Comparison of ENCODE assay signal across 13 cellular contexts in genomic region chr3:186949281-186949982, GRCh38. TPM values are rescaled to one million over a fixed set of nuclear protein-coding genes. Genes with fewer than 3 reads are reported as not detected.
DNase-seq lines count a peak whose midpoint lies in the region; ATAC-seq and TF ChIP-seq lines count a peak whose summit lies in the region.
"Had no signal": no experiment of that assay in that cellular context is flagged by ENCODE, and none has a peak within 500 bp of the region (broad histone marks: within the 10 kb centered on the region; RNA-seq: fewer than 3 reads in every experiment).

No MANE protein-coding gene starts in this region.

- no peak overlapping the region for H4K8ac ChIP-seq in H9 (replicated peaks; ENCODE audit: insufficient read length, low read depth, low read length)

- CTCF ChIA-PET in WTC11 (lab: Charles Lee) = interaction anchor here (1.5 kb wide), 1 partner anchor 9 kb away, joined by 4 read pairs; no protein-coding TSS in a partner anchor

- no peak overlapping the region for H2BK120ac ChIP-seq in H9 (ENCODE audit: low read depth, low read length, poor library complexity, severe bottlenecking)

- no peak overlapping the region for H3T11ph ChIP-seq in H9 (ENCODE audit: low read length)

- POLR2A ChIA-PET in WTC11 (lab: Charles Lee) = no interaction called here

- H4K91ac ChIP-seq in H9 (ENCODE audit: insufficient read length, low read depth, low read length) = no peak overlapping the region

- no peak overlapping the region for H3K4me3 Mint-ChIP-seq in H9
- H3K4me3 Mint-ChIP-seq in WTC11 = no peak overlapping the region
- no peak overlapping the region for H3K4me3 Mint-ChIP-seq in progenitor cell of endocrine pancreas (ENCODE audit: low read depth)

- peaks cover 78 to 82% (median 78%) of the 10 kb centered on the region in 3 experiments for H3K36me3 Mint-ChIP-seq in H9 (ENCODE audit: insufficient read depth in 1 of 3, low read depth in 3 of 3)
- peaks cover 63% of the 10 kb centered on the region for H3K36me3 Mint-ChIP-seq in WTC11
- H3K36me3 Mint-ChIP-seq in progenitor cell of endocrine pancreas (ENCODE audit: insufficient read depth) = peaks cover 26% of the 10 kb centered on the region

- WGBS in H9 (ENCODE audit: extremely low coverage, insufficient read length, low lambda C conversion rate) = no CpG with 5 or more reads among the region's 7 CpGs

- H3K9ac ChIP-seq in H9 (ENCODE audit: extremely low read depth, insufficient read length, low read length) = no peak overlapping the region

- H3K4me3 ChIP-seq in cardiac muscle cell = no peak overlapping the region
- H3K4me3 ChIP-seq: testis had no signal

- H3K27ac Mint-ChIP-seq in H9 (peak overlapping the region; percentile 68 to 79 (median 76); a peak in 5 of 7 replicates), WTC11 (peak overlapping the region; percentile 22), progenitor cell of endocrine pancreas (peak overlapping the region; percentile 69)

- no peak overlapping the region for H3K23ac ChIP-seq in H9 (ENCODE audit: insufficient read length, low read depth, low read length)

- H3K27ac ChIP-seq in H9 (ENCODE audit: insufficient read length, low read depth, low read length) (no peak overlapping the region), cardiac muscle cell (peak overlapping the region; percentile 97)
- H3K27ac ChIP-seq: testis had no signal

- no peak for TF ChIP-seq CTCF in H9 (conservative IDR thresholded peaks at IDR 0.05)
- TF ChIP-seq CTCF in WTC11 (IDR thresholded peaks at IDR 0.05) = no peak
- TF ChIP-seq CTCF in cardiac muscle cell (IDR thresholded peaks at IDR 0.05; ENCODE audit: low read depth, low read length) = no peak
- TF ChIP-seq CTCF in progenitor cell of endocrine pancreas (IDR thresholded peaks at IDR 0.05; ENCODE audit: unreplicated experiment) = no peak

- H3K14ac ChIP-seq in H9 (ENCODE audit: insufficient read depth, low read length) = no peak overlapping the region

- no peak overlapping the region for H2BK20ac ChIP-seq in H9 (ENCODE audit: low read depth, low read length, poor library complexity, severe bottlenecking)

- DNase-seq in H9 (no peak), WTC11 (ENCODE audit: low spot score) (no peak), cardiac muscle cell (ENCODE audit: low read depth in 1 of 2, low spot score in 1 of 2) (no peak), progenitor cell of endocrine pancreas (ENCODE audit: low spot score, unreplicated experiment) (no peak), mucosa of gallbladder (ENCODE audit: low spot score) (no peak), cerebellar cortex (ENCODE audit: low spot score) (no peak)
- DNase-seq: DMS153; effector memory CD4-positive, alpha-beta T cell; NCI-H187; nucleus accumbens; stimulated activated CD4-positive, alpha-beta T cell treated with anti-CD3 and anti-CD28 coated beads, Interleukin-4, amount 100 ng/mL, for 24 hours; testis had no signal

- peaks cover 4% of the 10 kb centered on the region for H4K20me1 ChIP-seq in H9 (ENCODE audit: control insufficient read depth, insufficient read depth, insufficient read length)

- H3K18ac ChIP-seq in H9 (ENCODE audit: insufficient read length, low read depth, low read length) = no peak overlapping the region

- H3K27me3 ChIP-seq in H9 (ENCODE audit: insufficient read depth, low read length) (no peaks in the 10 kb centered on the region), cardiac muscle cell (no peaks in the 10 kb centered on the region)
- H3K27me3 ChIP-seq: testis had no signal

- H3K27me3 Mint-ChIP-seq in H9 (ENCODE audit: low read depth) = no peaks in the 10 kb centered on the region
- H3K27me3 Mint-ChIP-seq in WTC11 (ENCODE audit: low read depth) = no peaks in the 10 kb centered on the region
- no peaks in the 10 kb centered on the region for H3K27me3 Mint-ChIP-seq in progenitor cell of endocrine pancreas

- H4K5ac ChIP-seq in H9 (ENCODE audit: insufficient read length, low read depth, low read length) = no peak overlapping the region

- H2AFZ ChIP-seq in H9 (ENCODE audit: low read length) = no peak overlapping the region

- ATAC-seq in WTC11 = no peak
- no peak for ATAC-seq in HG02981 (IDR thresholded peaks at IDR 0.05; ENCODE audit: unreplicated experiment)

- H3K9me3 ChIP-seq in H9 (ENCODE audit: control insufficient read depth, low read depth, low read length) = no peaks in the 10 kb centered on the region
- H3K9me3 ChIP-seq in cardiac muscle cell (ENCODE audit: low read depth) = no peaks in the 10 kb centered on the region
- H3K9me3 ChIP-seq: testis had no signal

- no peaks in the 10 kb centered on the region for H3K36me3 ChIP-seq in cardiac muscle cell

- H2BK15ac ChIP-seq in H9 (ENCODE audit: low read depth, low read length) = no peak overlapping the region

- H3K9me3 Mint-ChIP-seq in H9 (peaks cover 0 to 5% of the 10 kb centered on the region in 2 experiments; a peak in 3 of 5 replicates), WTC11 (peaks cover 20% of the 10 kb centered on the region), progenitor cell of endocrine pancreas (ENCODE audit: low read depth) (peaks cover 6% of the 10 kb centered on the region)

- no peak overlapping the region for H2AK5ac ChIP-seq in H9 (ENCODE audit: insufficient read length, low read length)

- H3K79me2 ChIP-seq in H9 (ENCODE audit: insufficient read depth, low read length) = peaks cover 5% of the 10 kb centered on the region; the same call in 1 of the 2 replicates

- no peak overlapping the region for H3K4me2 ChIP-seq in H9 (ENCODE audit: insufficient read depth, insufficient read length, low read length)

- H2BK5ac ChIP-seq in H9 (ENCODE audit: insufficient read length, low read length) = no peak overlapping the region

- H3K4me1 Mint-ChIP-seq in H9 (peaks cover 42 to 52% of the 10 kb centered on the region in 2 experiments), WTC11 (peaks cover 42% of the 10 kb centered on the region), progenitor cell of endocrine pancreas (ENCODE audit: low read depth) (peaks cover 13% of the 10 kb centered on the region)

- no peak overlapping the region for H2BK12ac ChIP-seq in H9 (ENCODE audit: insufficient read length, low read depth, low read length)

- H3K56ac ChIP-seq in H9 (ENCODE audit: insufficient read length, low read depth, low read length) = no peak overlapping the region

- no peaks in the 10 kb centered on the region for H3K23me2 ChIP-seq in H9 (ENCODE audit: insufficient read length, low read depth, low read length, poor library complexity, severe bottlenecking)

- no peak overlapping the region for H3K4ac ChIP-seq in H9 (ENCODE audit: low read depth, low read length)

- H3K4me1 ChIP-seq in H9 (ENCODE audit: insufficient read depth, low read length) (no peaks in the 10 kb centered on the region), cardiac muscle cell (ENCODE audit: low read depth) (peaks cover 58% of the 10 kb centered on the region)
- H3K4me1 ChIP-seq: testis had no signal

- no peaks in the 10 kb centered on the region for H3K79me1 ChIP-seq in H9 (ENCODE audit: insufficient read depth, low read depth, low read length, poor library complexity, severe bottlenecking)

TF ChIP-seq in WTC11, 78 proteins besides CTCF, POLR2A, EP300 and RAD21 (continues in another document):
- TF ChIP-seq FOXP4 (CRISPR knock-in tag; IDR thresholded peaks at IDR 0.05) (no peak), NFE2L1 (CRISPR knock-in tag; IDR thresholded peaks at IDR 0.05) (no peak), ERG (CRISPR knock-in tag; IDR thresholded peaks at IDR 0.05) (no peak), ATF2 (CRISPR knock-in tag; IDR thresholded peaks at IDR 0.05; ENCODE audit: borderline replicate concordance, low read depth) (no peak), TEAD4 (CRISPR knock-in tag; IDR thresholded peaks at IDR 0.05) (no peak), JUN (CRISPR knock-in tag; IDR thresholded peaks at IDR 0.05) (no peak)

RNA-seq across cellular contexts. Expression of gene ST6GAL1, which starts 19.1 kb away (rescaled TPM):
- total RNA-seq in H9 (2021) (139 and 141 TPM in 2 replicates), WTC11 (2021) (82.5 to 87.5 TPM (median 83.4 TPM) in 3 replicates), cardiac muscle cell (70.1 and 123 TPM in 2 replicates), progenitor cell of endocrine pancreas (74.0 and 80.7 TPM in 2 replicates), mucosa of gallbladder (35.0 TPM)
- 62.9 and 64.3 TPM in 2 replicates for polyA plus RNA-seq in cardiac muscle cell

Comparison
In these comparisons a context has a peak if more than half of its experiments do, and no peak if none do; other contexts are left out.
1. H3K27ac Mint-ChIP-seq: peak in every context shown above with its lines; median percentile 76 in H9; 69 in progenitor cell of endocrine pancreas; 22 in WTC11.